In genomic region chr7:151012921-151013347, GRCh38 we compare ENCODE assay signal across 9 cellular contexts. TPM values are rescaled to one million over a fixed set of nuclear protein-coding genes. Genes with fewer than 3 reads are reported as not detected.
DNase-seq lines count a peak whose midpoint lies in the region; ATAC-seq and TF ChIP-seq lines count a peak whose summit lies in the region.
"Had no signal": no experiment of that assay in that cellular context is flagged by ENCODE, and none has a peak within 500 bp of the region (broad histone marks: within the 10 kb centered on the region; RNA-seq: fewer than 3 reads in every experiment).

No MANE protein-coding gene starts in this region.

- peaks cover 13% of the 10 kb centered on the region for H3K9me3 Mint-ChIP-seq in glutamatergic neuron (ENCODE audit: unreplicated experiment)

- TF ChIP-seq CTCF in GM13977 (IDR thresholded peaks at IDR 0.05; ENCODE audit: extremely low read depth, insufficient read depth, missing control alignments): peak; percentile 30
- TF ChIP-seq CTCF in WI38 (IDR thresholded peaks at IDR 0.05; ENCODE audit: low read depth, low read length): peak; percentile 55
- peak; percentile 22 for TF ChIP-seq CTCF in glutamatergic neuron (IDR thresholded peaks at IDR 0.05; ENCODE audit: partially characterized antibody, unreplicated experiment)
- peak in 5 of 11 experiments; percentile 23 to 37 (median 25) for TF ChIP-seq CTCF in spleen (IDR thresholded peaks at IDR 0.05 in 8 of 11, conservative IDR thresholded peaks at IDR 0.05 in 3 of 11)

- H3K4me3 ChIP-seq in WI38 (ENCODE audit: low read depth, low read length): no peak overlapping the region
- H3K4me3 ChIP-seq in spleen: peak overlapping the region in 4 of 8 donors; percentile 37 to 68 (median 41)

- H3K27ac ChIP-seq in spleen: peak overlapping the region in 7 of 8 donors; percentile 0 to 85 (median 77)

- no peak overlapping the region for H3K27ac Mint-ChIP-seq in glutamatergic neuron (ENCODE audit: unreplicated experiment)

- intact Hi-C loops in spleen (cut with DNase I; ENCODE audit: low total_unique reads): no loop called here

- peaks cover 0 to 46% (median under 1%) of the 10 kb centered on the region in 7 donors for H3K27me3 ChIP-seq in spleen (replicated peaks in 1 of 7)

- H3K36me3 Mint-ChIP-seq in glutamatergic neuron (ENCODE audit: unreplicated experiment): no peaks in the 10 kb centered on the region

- H3K4me1 ChIP-seq in spleen: peaks cover 56 to 100% (median 82%) of the 10 kb centered on the region in 6 donors

- ATAC-seq in HG03280 (IDR thresholded peaks at IDR 0.05; ENCODE audit: unreplicated experiment): no peak

- in situ Hi-C loops in GM13977 (cut with MboI; ENCODE audit: low pct_unique_long_range_greater_than_20kb, low sequenced_read_pairs, unreplicated experiment): no loop called here

- DNase-seq in AG20443 (ENCODE audit: low spot score): peak; percentile 68
- no peak for DNase-seq in GM13977 (ENCODE audit: low spot score)
- peak; percentile 76 for DNase-seq in glutamatergic neuron
- no peak for DNase-seq in spleen
- DNase-seq in dedifferentiated amniotic fluid mesenchymal stem cell (ENCODE audit: extremely low spot score): no peak
- no peak for DNase-seq in RPMI8226

- H3K9me3 ChIP-seq in spleen: no peaks in the 10 kb centered on the region

- no peak for TF ChIP-seq POLR2A in spleen (IDR thresholded peaks at IDR 0.05)

- H3K27me3 Mint-ChIP-seq in glutamatergic neuron (ENCODE audit: unreplicated experiment): peaks cover 18% of the 10 kb centered on the region

- peak overlapping the region; percentile 7 for H3K4me3 Mint-ChIP-seq in glutamatergic neuron (ENCODE audit: unreplicated experiment)

- H3K36me3 ChIP-seq in spleen: peaks cover 0 to 55% (median 0%) of the 10 kb centered on the region in 6 donors

- 38 to 59% (median 43%) methylated on average over 19 to 23 of the region's 23 CpGs for WGBS in spleen, 5 donors

- peaks cover 15% of the 10 kb centered on the region for H3K4me1 Mint-ChIP-seq in glutamatergic neuron (ENCODE audit: low read depth, unreplicated experiment)

RNA-seq across cellular contexts. Expression of gene ATG9B, which starts 11.4 kb away (rescaled TPM):
- total RNA-seq in glutamatergic neuron (ENCODE audit: unreplicated experiment) (9.4 TPM), spleen (1 to 10 TPM in 6 of 7 donors, under 1 TPM in 1; 0.66 to 3.8 (median 2.8) TPM)
- polyA plus RNA-seq in spleen: 1 to 10 TPM; 1.8 to 3.7 (median 1.9) TPM
- total RNA-seq: HT1080 had no signal

RNA-seq across cellular contexts. Expression of gene ABCB8, which starts 15.3 kb away (rescaled TPM):
- 57.1 TPM for total RNA-seq in glutamatergic neuron (ENCODE audit: unreplicated experiment)
- 10 to 100 TPM; 22.5 to 42.6 (median 29.1) TPM for total RNA-seq in spleen
- polyA plus RNA-seq in spleen: 10 to 100 TPM; 12.9 to 21.1 (median 17.2) TPM

RNA-seq across cellular contexts. Expression of gene NOS3, which starts 22.1 kb away (rescaled TPM):
- total RNA-seq in glutamatergic neuron (ENCODE audit: unreplicated experiment) (0.86 TPM), spleen (100 to 1,000 TPM; 106 to 455 (median 187) TPM)
- 10 to 100 TPM; 11.9 to 81.1 (median 28.4) TPM for polyA plus RNA-seq in spleen

RNA-seq across cellular contexts. Expression of gene KCNH2, which starts 34.8 kb away (rescaled TPM):
- total RNA-seq in glutamatergic neuron (ENCODE audit: unreplicated experiment) (73.7 TPM), spleen (1 to 10 TPM; 1.6 to 5.1 (median 2.8) TPM)
- 1 to 10 TPM in 2 of 3 donors, under 1 TPM in 1; 0.67 to 2.5 (median 1.3) TPM for polyA plus RNA-seq in spleen

RNA-seq across cellular contexts. Expression of gene ASIC3, which starts 35.4 kb away (rescaled TPM):
- 10.8 TPM for total RNA-seq in glutamatergic neuron (ENCODE audit: unreplicated experiment)
- total RNA-seq in spleen: 1 to 10 TPM; 1.5 to 5.0 (median 2.9) TPM
- 1 to 10 TPM; 1.1 to 3.7 (median 2.6) TPM for polyA plus RNA-seq in spleen

Comparison
In these comparisons a context has a peak if more than half of its experiments do, and no peak if none do; other contexts are left out.
1. DNase-seq: peak in AG20443 (single experiment) and glutamatergic neuron (single experiment); none in GM13977 (single experiment), spleen (single experiment), dedifferentiated amniotic fluid mesenchymal stem cell (single experiment) and RPMI8226 (single experiment).
2. RNA of gene NOS3, which starts 22.1 kb away (total RNA-seq): 106 to 455 TPM in spleen; 0.86 TPM in glutamatergic neuron (single experiment); every median in the first group is over 10 times any median in the second.